Comparison of ENCODE assay signal across 23 cellular contexts in genomic region chr4:44684648-44685047, GRCh38. TPM values are rescaled to one million over a fixed set of nuclear protein-coding genes. Genes with fewer than 3 reads are reported as not detected.
"Had no signal": no experiment of that assay in that cellular context is flagged by ENCODE, and none has a peak within 500 bp of the region (broad histone marks: within the 10 kb centered on the region; RNA-seq: fewer than 3 reads in every experiment).

No MANE protein-coding gene starts in this region.

- ATAC-seq: esophagus mucosa; gastrocnemius medialis; left ventricle myocardium superior; lower lobe of right lung; naive thymus-derived CD8-positive, alpha-beta T cell; pancreas; right lobe of liver; stimulated activated naive B cell treated with anti-CD40 and anti-IgM and Interleukin-4, amounts not matched to agents 10 μg/mL and 1 μg/mL and 100 μg/mL, for 72 hours had no signal

- H3K27me3 Mint-ChIP-seq: naive thymus-derived CD8-positive, alpha-beta T cell; stimulated activated naive B cell treated with anti-CD40 and anti-IgM and Interleukin-4, amounts not matched to agents 10 μg/mL and 1 μg/mL and 100 μg/mL, for 72 hours; stimulated activated naive CD8-positive, alpha-beta T cell treated with anti-CD3 and anti-CD28 coated beads, Interleukin-15, Interleukin-2, amounts not matched to agents 100 ng/mL and 50 ng/mL, for 24 hours had no signal

- H3K4me3 Mint-ChIP-seq: naive thymus-derived CD8-positive, alpha-beta T cell; neural crest cell; stimulated activated naive B cell treated with anti-CD40 and anti-IgM and Interleukin-4, amounts not matched to agents 10 μg/mL and 1 μg/mL and 100 μg/mL, for 72 hours; stimulated activated naive CD8-positive, alpha-beta T cell treated with anti-CD3 and anti-CD28 coated beads, Interleukin-15, Interleukin-2, amounts not matched to agents 100 ng/mL and 50 ng/mL, for 24 hours had no signal

- H3K9me3 Mint-ChIP-seq: naive thymus-derived CD8-positive, alpha-beta T cell; neural crest cell; stimulated activated naive B cell treated with anti-CD40 and anti-IgM and Interleukin-4, amounts not matched to agents 10 μg/mL and 1 μg/mL and 100 μg/mL, for 72 hours; stimulated activated naive CD8-positive, alpha-beta T cell treated with anti-CD3 and anti-CD28 coated beads, Interleukin-15, Interleukin-2, amounts not matched to agents 100 ng/mL and 50 ng/mL, for 24 hours had no signal

- DNase-seq: dorsolateral prefrontal cortex; effector CD4-positive, alpha-beta T cell; foreskin fibroblast; gastrocnemius medialis; head of caudate nucleus; left ventricle myocardium superior; lower lobe of right lung; naive thymus-derived CD8-positive, alpha-beta T cell; pancreas; right lobe of liver; small intestine; stimulated activated CD4-positive, alpha-beta T cell treated with anti-CD3 and anti-CD28 coated beads, Interleukin-15, amount 100 ng/mL, for 24 hours; stimulated activated CD4-positive, alpha-beta T cell treated with anti-CD3 and anti-CD28 coated beads, Interleukin-2, amount 100 ng/mL, for 48 hours; stimulated activated naive B cell treated with anti-CD40 and anti-IgM and Interleukin-4, amounts not matched to agents 10 μg/mL and 1 μg/mL and 100 μg/mL, for 72 hours; upper lobe of left lung had no signal

- H3K27ac Mint-ChIP-seq: stimulated activated naive B cell treated with anti-CD40 and anti-IgM and Interleukin-4, amounts not matched to agents 10 μg/mL and 1 μg/mL and 100 μg/mL, for 72 hours had no signal

RNA-seq across cellular contexts. Expression of gene YIPF7, which starts 33.2 kb away (rescaled TPM):
- total RNA-seq: esophagus mucosa, glomerular endothelial cell, lower lobe of right lung, mesenteric fat pad, omental fat pad, pancreas, posterior vena cava, right lobe of liver, thoracic aorta, upper lobe of left lung had no signal
